Comparison of ENCODE assay signal across 17 cellular contexts in genomic region chr2:230678018-230678417, GRCh38. TPM values are rescaled to one million over a fixed set of nuclear protein-coding genes. Genes with fewer than 3 reads are reported as not detected.
DNase-seq lines count a peak whose midpoint lies in the region; ATAC-seq and TF ChIP-seq lines count a peak whose summit lies in the region.
"Had no signal": no experiment of that assay in that cellular context is flagged by ENCODE, and none has a peak within 500 bp of the region (broad histone marks: within the 10 kb centered on the region; RNA-seq: fewer than 3 reads in every experiment).

No MANE protein-coding gene starts in this region.

- H3K27me3 Mint-ChIP-seq in MCF 10A (ENCODE audit: insufficient read depth, unreplicated experiment): no peaks in the 10 kb centered on the region
- no peaks in the 10 kb centered on the region for H3K27me3 Mint-ChIP-seq in activated CD4-positive, alpha-beta memory T cell treated with anti-CD3 and anti-CD28 coated beads, Interleukin-2, amount 10 ng/mL, durations not matched to agents 7 days and 5 days
- peaks cover 7% of the 10 kb centered on the region for H3K27me3 Mint-ChIP-seq in dendritic cell treated with granulocyte-macrophage colony-stimulating factor and Interleukin-4, amounts not matched to agents 40 ng/mL and 50 ng/mL, for 4 days
- H3K27me3 Mint-ChIP-seq: B cell, IgD-negative memory B cell had no signal

- H3K36me3 Mint-ChIP-seq in MCF 10A (ENCODE audit: insufficient read depth, unreplicated experiment): no peaks in the 10 kb centered on the region
- peaks cover 19% of the 10 kb centered on the region for H3K36me3 Mint-ChIP-seq in activated CD4-positive, alpha-beta memory T cell treated with anti-CD3 and anti-CD28 coated beads, Interleukin-2, amount 10 ng/mL, durations not matched to agents 7 days and 5 days (ENCODE audit: low read depth)
- H3K36me3 Mint-ChIP-seq in dendritic cell treated with granulocyte-macrophage colony-stimulating factor and Interleukin-4, amounts not matched to agents 40 ng/mL and 50 ng/mL, for 4 days (ENCODE audit: low read depth): no peaks in the 10 kb centered on the region
- H3K36me3 Mint-ChIP-seq: CD8-positive, alpha-beta T cell had no signal

- H3K9me3 ChIP-seq in breast epithelium: peaks cover 0 to 6% of the 10 kb centered on the region in 2 donors

- intact Hi-C loops in MCF 10A (cut with micrococcal nuclease): no loop called here
- intact Hi-C loops in breast epithelium (cut with DNase I; ENCODE audit: low total_unique reads): no loop called here
- intact Hi-C loops in dendritic cell treated with granulocyte-macrophage colony-stimulating factor and Interleukin-4, amounts not matched to agents 40 ng/mL and 50 ng/mL, for 4 days (cut with micrococcal nuclease): loop anchor here (1.0 kb wide), 1 partner anchor 10 kb away; no protein-coding TSS in a partner anchor

- no peaks in the 10 kb centered on the region for H3K4me1 ChIP-seq in breast epithelium

- H3K4me3 Mint-ChIP-seq in MCF 10A (ENCODE audit: unreplicated experiment): no peak overlapping the region
- no peak overlapping the region for H3K4me3 Mint-ChIP-seq in activated CD4-positive, alpha-beta memory T cell treated with anti-CD3 and anti-CD28 coated beads, Interleukin-2, amount 10 ng/mL, durations not matched to agents 7 days and 5 days
- H3K4me3 Mint-ChIP-seq in dendritic cell treated with granulocyte-macrophage colony-stimulating factor and Interleukin-4, amounts not matched to agents 40 ng/mL and 50 ng/mL, for 4 days: no peak overlapping the region
- H3K4me3 Mint-ChIP-seq: B cell; CD8-positive, alpha-beta T cell; IgD-negative memory B cell had no signal

- TF ChIP-seq CTCF in MCF 10A (IDR thresholded peaks at IDR 0.05; ENCODE audit: unreplicated experiment): no peak
- no peak for TF ChIP-seq CTCF in breast epithelium (IDR thresholded peaks at IDR 0.05)

- TF ChIP-seq POLR2A in breast epithelium (IDR thresholded peaks at IDR 0.05): no peak

- H3K27me3 ChIP-seq in breast epithelium: no peaks in the 10 kb centered on the region

- POLR2A ChIA-PET in MCF 10A (lab: Yijun Ruan, JAX): interaction anchor here (0.5 to 3.1 kb wide), 5 partner anchors 9 to 45 kb away, joined by 3 to 16 read pairs (median 9); no protein-coding TSS in a partner anchor
- POLR2A ChIA-PET in activated CD4-positive, alpha-beta memory T cell treated with anti-CD3 and anti-CD28 coated beads, Interleukin-2, amount 10 ng/mL, durations not matched to agents 7 days and 5 days (lab: Charles Lee): interaction anchor here (1.0 to 5.3 kb wide), 8 partner anchors 10 to 62 kb away, joined by 3 to 43 read pairs (median 8); partner anchors contain the start of gene CAB39

- CTCF ChIA-PET in MCF 10A (lab: Yijun Ruan, JAX): interaction anchor here (0.6 to 1.4 kb wide), 2 partner anchors 121 to 665 kb away, joined by 4 to 6 read pairs; no protein-coding TSS in a partner anchor
- CTCF ChIA-PET in activated CD4-positive, alpha-beta memory T cell treated with anti-CD3 and anti-CD28 coated beads, Interleukin-2, amount 10 ng/mL, durations not matched to agents 7 days and 5 days (lab: Charles Lee): interaction anchor here (1.0 to 4.1 kb wide), 13 partner anchors 9 to 670 kb away, joined by 3 to 27 read pairs (median 6); partner anchors contain the start of gene CAB39

- peaks cover 24% of the 10 kb centered on the region for H3K4me1 Mint-ChIP-seq in MCF 10A (ENCODE audit: insufficient read depth, unreplicated experiment)
- H3K4me1 Mint-ChIP-seq in activated CD4-positive, alpha-beta memory T cell treated with anti-CD3 and anti-CD28 coated beads, Interleukin-2, amount 10 ng/mL, durations not matched to agents 7 days and 5 days: peaks cover 53% of the 10 kb centered on the region
- H3K4me1 Mint-ChIP-seq in dendritic cell treated with granulocyte-macrophage colony-stimulating factor and Interleukin-4, amounts not matched to agents 40 ng/mL and 50 ng/mL, for 4 days (ENCODE audit: low read depth): peaks cover 81% of the 10 kb centered on the region
- H3K4me1 Mint-ChIP-seq: B cell had no signal

- H3K36me3 ChIP-seq in breast epithelium: no peaks in the 10 kb centered on the region

- H3K27ac ChIP-seq in breast epithelium: no peak overlapping the region

- BruUV-seq in MCF 10A (replicated peaks; lab: Mats Ljungman, UMichigan): no TSS peak

- no peaks in the 10 kb centered on the region for H3K9me3 Mint-ChIP-seq in MCF 10A (ENCODE audit: unreplicated experiment)
- peaks cover 13% of the 10 kb centered on the region for H3K9me3 Mint-ChIP-seq in activated CD4-positive, alpha-beta memory T cell treated with anti-CD3 and anti-CD28 coated beads, Interleukin-2, amount 10 ng/mL, durations not matched to agents 7 days and 5 days
- peaks cover 7% of the 10 kb centered on the region for H3K9me3 Mint-ChIP-seq in dendritic cell treated with granulocyte-macrophage colony-stimulating factor and Interleukin-4, amounts not matched to agents 40 ng/mL and 50 ng/mL, for 4 days

- DNase-seq in MCF 10A (ENCODE audit: unreplicated experiment) (no peak), breast epithelium (ENCODE audit: low spot score in 2 of 2) (no peak), A172 (ENCODE audit: low spot score) (no peak)
- DNase-seq in activated CD4-positive, alpha-beta memory T cell treated with anti-CD3 and anti-CD28 coated beads, Interleukin-2, amount 10 ng/mL, durations not matched to agents 7 days and 5 days: no peak
- DNase-seq in activated CD4-positive, CD25-positive, alpha-beta regulatory T cell (lab: John Stamatoyannopoulos, UW): no peak
- DNase-seq: CD8-positive, alpha-beta T cell; H7; NCI-H1105 treated with DMSO at 0.1 percent for 48 hours; NCI-H1694 treated with DMSO at 0.1 percent for 48 hours; NCI-H2107; NCI-H2227 treated with DMSO at 0.1 percent for 48 hours; NCI-H524; SHP77 treated with DMSO at 0.1 percent for 48 hours had no signal

- ATAC-seq in HG03280 (IDR thresholded peaks at IDR 0.05; ENCODE audit: unreplicated experiment): no peak
- ATAC-seq: CD8-positive, alpha-beta T cell had no signal

- peak overlapping the region; percentile 10 for H3K27ac Mint-ChIP-seq in MCF 10A (ENCODE audit: low read depth, unreplicated experiment)
- peak overlapping the region; percentile 79 for H3K27ac Mint-ChIP-seq in activated CD4-positive, alpha-beta memory T cell treated with anti-CD3 and anti-CD28 coated beads, Interleukin-2, amount 10 ng/mL, durations not matched to agents 7 days and 5 days
- H3K27ac Mint-ChIP-seq in dendritic cell treated with granulocyte-macrophage colony-stimulating factor and Interleukin-4, amounts not matched to agents 40 ng/mL and 50 ng/mL, for 4 days: peak overlapping the region; percentile 76
- H3K27ac Mint-ChIP-seq: B cell; CD8-positive, alpha-beta T cell; IgD-negative memory B cell had no signal

- H3K4me3 ChIP-seq in breast epithelium: no peak overlapping the region

RNA-seq across cellular contexts. Expression of gene CAB39, which starts 34.6 kb away (rescaled TPM):
- total RNA-seq in MCF 10A (2022) (76.9 and 91.7 TPM in 2 replicates), breast epithelium (10 to 100 TPM; 79.0 to 85.9 (median 83.4) TPM)
- total RNA-seq in activated CD4-positive, alpha-beta memory T cell treated with anti-CD3 and anti-CD28 coated beads, Interleukin-2, amount 10 ng/mL, durations not matched to agents 7 days and 5 days: 100 to 1,000 TPM; 156 to 161 TPM
- 49.8 and 51.9 TPM in 2 replicates for total RNA-seq in A172 (2014; rRNA removed; shearing (Covaris generic))

Comparison
In these comparisons a context has a peak if more than half of its experiments do, and no peak if none do; other contexts are left out.
1. H3K27ac Mint-ChIP-seq: peak in every context shown above with its lines; median percentile 79 in activated CD4-positive, alpha-beta memory T cell treated with anti-CD3 and anti-CD28 coated beads, Interleukin-2, amount 10 ng/mL, durations not matched to agents 7 days and 5 days; 76 in dendritic cell treated with granulocyte-macrophage colony-stimulating factor and Interleukin-4, amounts not matched to agents 40 ng/mL and 50 ng/mL, for 4 days; 10 in MCF 10A.